1 cellular context compared by ENCODE assay signal in the genomic region with DNA sequence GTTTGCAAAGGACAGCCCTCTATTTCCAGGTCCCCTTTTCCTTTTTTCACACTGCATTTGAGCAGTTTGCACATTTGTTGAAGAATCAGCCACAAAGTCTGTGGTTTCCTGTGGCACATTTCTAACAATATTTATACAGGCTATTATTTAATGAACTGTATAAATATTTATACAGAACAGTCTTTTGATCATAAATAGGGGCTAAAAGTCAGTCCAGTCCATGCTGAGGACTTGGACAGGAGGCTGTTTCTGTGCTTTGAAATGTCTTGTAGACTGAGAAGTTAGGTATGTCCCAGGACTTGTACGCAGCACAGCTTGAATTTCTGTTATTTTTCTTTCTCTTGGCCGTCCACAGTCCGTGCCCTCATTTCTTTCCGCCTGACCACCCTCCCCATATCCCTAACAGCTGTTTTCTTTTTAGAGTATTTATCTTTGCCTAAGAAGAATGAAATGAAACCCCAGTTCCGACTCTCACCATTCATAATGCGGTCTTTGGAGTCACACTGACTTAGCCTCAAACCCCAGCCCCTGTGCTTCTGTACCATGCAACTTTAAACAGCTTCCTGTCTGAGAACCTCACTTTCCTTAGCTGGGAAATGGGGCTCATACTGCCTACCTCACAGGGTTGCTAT.
TF ChIP-seq lines count a peak whose summit lies in the region.

No MANE protein-coding gene starts in this region.

TF ChIP-seq in WTC11, 78 proteins besides CTCF, POLR2A, EP300 and RAD21 (continued from another document):
- TF ChIP-seq, protein P1, sequence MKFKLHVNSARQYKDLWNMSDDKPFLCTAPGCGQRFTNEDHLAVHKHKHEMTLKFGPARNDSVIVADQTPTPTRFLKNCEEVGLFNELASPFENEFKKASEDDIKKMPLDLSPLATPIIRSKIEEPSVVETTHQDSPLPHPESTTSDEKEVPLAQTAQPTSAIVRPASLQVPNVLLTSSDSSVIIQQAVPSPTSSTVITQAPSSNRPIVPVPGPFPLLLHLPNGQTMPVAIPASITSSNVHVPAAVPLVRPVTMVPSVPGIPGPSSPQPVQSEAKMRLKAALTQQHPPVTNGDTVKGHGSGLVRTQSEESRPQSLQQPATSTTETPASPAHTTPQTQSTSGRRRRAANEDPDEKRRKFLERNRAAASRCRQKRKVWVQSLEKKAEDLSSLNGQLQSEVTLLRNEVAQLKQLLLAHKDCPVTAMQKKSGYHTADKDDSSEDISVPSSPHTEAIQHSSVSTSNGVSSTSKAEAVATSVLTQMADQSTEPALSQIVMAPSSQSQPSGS (CRISPR knock-in tag; IDR thresholded peaks at IDR 0.05; ENCODE audit: borderline replicate concordance, low read depth), result no peak
